Comparison of ENCODE assay signal across 8 cellular contexts in the genomic region with DNA sequence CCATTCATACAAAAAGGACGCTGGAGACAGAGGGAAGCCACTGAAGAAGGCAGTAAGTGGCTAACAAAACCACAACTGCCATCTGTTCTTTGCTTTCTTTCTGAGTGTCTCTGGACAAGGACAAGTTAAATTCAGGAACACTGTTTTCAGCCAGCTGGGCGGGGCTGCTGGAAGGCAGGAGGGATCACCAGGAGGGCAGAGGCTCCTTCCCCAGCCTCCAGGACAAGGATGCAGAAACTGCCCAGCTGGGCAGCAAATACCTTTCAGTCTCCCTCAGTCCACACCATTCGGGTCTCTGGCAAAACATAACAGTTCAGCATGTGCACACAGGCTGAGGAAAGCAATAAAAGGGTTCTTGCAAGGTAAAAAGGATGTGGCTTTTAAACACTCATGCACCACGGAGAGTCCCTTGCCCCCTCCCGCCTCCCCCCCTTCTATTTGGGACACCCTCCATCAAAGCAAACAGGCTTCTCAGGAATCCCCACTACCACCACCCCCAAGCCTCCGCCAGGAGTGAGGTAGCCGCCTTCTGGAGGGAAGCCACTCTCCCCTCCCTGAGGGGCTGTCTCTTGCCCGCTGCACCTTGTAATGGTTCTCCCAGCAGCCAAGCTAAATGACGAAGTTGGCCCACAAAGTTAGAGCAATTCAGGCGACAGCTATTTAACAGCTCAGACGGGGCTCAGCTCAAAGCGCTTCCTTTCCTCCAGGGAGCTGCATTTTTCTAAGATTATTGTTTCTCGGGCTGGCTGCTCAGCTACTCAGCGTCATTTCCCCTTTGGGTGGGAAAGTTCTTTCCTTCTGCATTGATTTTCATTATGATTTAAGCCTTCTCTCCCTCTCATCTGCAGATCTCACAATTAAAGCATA. TPM values are rescaled to one million over a fixed set of nuclear protein-coding genes. Genes with fewer than 3 reads are reported as not detected.
DNase-seq lines count a peak whose midpoint lies in the region; ATAC-seq, FAIRE-seq and TF ChIP-seq lines count a peak whose summit lies in the region.

No MANE protein-coding gene starts in this region.

- TF ChIP-seq CTCF in OCI-LY3 (IDR thresholded peaks at IDR 0.05; ENCODE audit: low read depth, low read length) (no peak), sigmoid colon (IDR thresholded peaks at IDR 0.05) (no peak), uterus (IDR thresholded peaks at IDR 0.05) (no peak)

- no peak; the same call in 1 of the 2 replicates for TF ChIP-seq POLR2A in GM12891 (IDR thresholded peaks at IDR 0.05; ENCODE audit: low read depth, low read length)
- TF ChIP-seq POLR2A in sigmoid colon (IDR thresholded peaks at IDR 0.05): no peak
- peak in 1 of 2 donors; percentile 20 for TF ChIP-seq POLR2A in uterus (IDR thresholded peaks at IDR 0.05)

- peak; percentile 23 for DNase-seq in GM12891 (ENCODE audit: insufficient read length, low spot score)
- DNase-seq in activated T-helper 9 cell treated with anti-CD3 and anti-CD28 coated beads, Interleukin-2, amount 50 U/mL, for 16 hours (ENCODE audit: low read depth): peak; percentile 51
- DNase-seq in Right ventricle myocardium superior: peak; percentile 78
- peak; percentile 88 for DNase-seq in sigmoid colon
- peak; percentile 56 to 61 for DNase-seq in uterus
- no peak for DNase-seq in NCI-H146 treated with DMSO at 0.1 percent for 48 hours (lab: John Stamatoyannopoulos, UW; ENCODE audit: unreplicated experiment)

- H3K36me3 ChIP-seq in OCI-LY3 (replicated peaks; ENCODE audit: low read depth, low read length) (no peaks in the 10 kb centered on the region), sigmoid colon (no peaks in the 10 kb centered on the region), uterus (no peaks in the 10 kb centered on the region)

- H3K4me3 ChIP-seq in OCI-LY3 (ENCODE audit: low read length) (peak overlapping the region; percentile 54), sigmoid colon (peak overlapping the region in 3 of 4 donors; percentile 23 to 34 (median 29)), uterus (peak overlapping the region in 1 of 2 donors; percentile 16)

- intact Hi-C loops in Right ventricle myocardium superior (cut with DNase I): loop anchor here (10.0 kb wide), 1 partner anchor 47 kb away; no protein-coding TSS in a partner anchor
- intact Hi-C loops in sigmoid colon (cut with DNase I): loop anchor here (5.0 to 10.0 kb wide), 4 partner anchors 90 to 533 kb away; no protein-coding TSS in a partner anchor
- intact Hi-C loops in uterus (cut with DNase I; ENCODE audit: low total_unique reads): no loop called here

- H4K20me1 ChIP-seq in OCI-LY3 (ENCODE audit: insufficient read depth, low read length): no peaks in the 10 kb centered on the region

- H2AFZ ChIP-seq in OCI-LY3 (ENCODE audit: low read depth, low read length): no peak overlapping the region

- H3K79me2 ChIP-seq in OCI-LY3 (ENCODE audit: low read length): no peaks in the 10 kb centered on the region

- 20 to 53% methylated on average over 14 of the region's 14 CpGs for WGBS in sigmoid colon, 2 donors

- H3K4me2 ChIP-seq in OCI-LY3 (ENCODE audit: low read length): peak overlapping the region; percentile 70

- no peak overlapping the region for H3K9ac ChIP-seq in OCI-LY3 (ENCODE audit: low read length)

- H3K4me1 ChIP-seq in OCI-LY3 (ENCODE audit: low read length) (peaks cover 21% of the 10 kb centered on the region), sigmoid colon (peaks cover 0 to 82% (median 78%) of the 10 kb centered on the region in 4 donors), uterus (peaks cover 4 to 11% of the 10 kb centered on the region in 2 donors)

- peak; percentile 85 for FAIRE-seq in GM12891 (lab: Jason Lieb, UNC)

- H3K27ac ChIP-seq in OCI-LY3 (ENCODE audit: low read length) (no peak overlapping the region), sigmoid colon (peak overlapping the region; percentile 93 to 95 (median 94)), uterus (peak overlapping the region; percentile 96 to 99)

- H3K9me3 ChIP-seq in OCI-LY3 (ENCODE audit: insufficient read depth, low read length): no peaks in the 10 kb centered on the region
- no peaks in the 10 kb centered on the region for H3K9me3 ChIP-seq in sigmoid colon
- no peaks in the 10 kb centered on the region for H3K9me3 ChIP-seq in uterus

- TF ChIP-seq EP300 in sigmoid colon (IDR thresholded peaks at IDR 0.05): no peak

- H3K27me3 ChIP-seq in OCI-LY3 (ENCODE audit: low read depth, low read length) (peaks cover 79% of the 10 kb centered on the region), sigmoid colon (no peaks in the 10 kb centered on the region), uterus (no peaks in the 10 kb centered on the region)

- ATAC-seq in Right ventricle myocardium superior (ENCODE audit: poor library complexity) (peak; percentile 33), HG03439 (IDR thresholded peaks at IDR 0.05; ENCODE audit: unreplicated experiment) (no peak)

TF ChIP-seq in GM12891, 5 proteins besides CTCF, POLR2A, EP300 and RAD21:
- TF ChIP-seq SPI1 (IDR thresholded peaks at IDR 0.05; ENCODE audit: low read depth, low read length): no peak; the same call in 1 of the 2 replicates
- no peak for TF ChIP-seq TAF1 (IDR thresholded peaks at IDR 0.05; ENCODE audit: low read depth, low read length)
- no peak for TF ChIP-seq POU2F2 (IDR thresholded peaks at IDR 0.05; ENCODE audit: low read depth, low read length)
- no peak for TF ChIP-seq POLR2AphosphoS5 (IDR thresholded peaks at IDR 0.05; ENCODE audit: low read depth, low read length)
- TF ChIP-seq PAX5 (IDR thresholded peaks at IDR 0.05; ENCODE audit: insufficient read depth, low read length, severe bottlenecking): no peak

RNA-seq across cellular contexts. Expression of gene HEG1, which starts 3.8 kb away (rescaled TPM):
- polyA plus RNA-seq in GM12891 (2012; ENCODE audit: low read depth, missing spikeins): 11.3 TPM
- total RNA-seq in Right ventricle myocardium superior (91.1 TPM), sigmoid colon (10 to 100 TPM; 24.5 to 61.6 (median 41.5) TPM), uterus (10 to 100 TPM; 64.8 to 97.0 (median 71.7) TPM)
- 1 to 10 TPM in 2 of 3 donors, under 1 TPM in 1; 0.92 to 9.7 (median 1.8) TPM for polyA plus RNA-seq in sigmoid colon
